Comparison of ENCODE assay signal across 1 cellular context in the genomic region with DNA sequence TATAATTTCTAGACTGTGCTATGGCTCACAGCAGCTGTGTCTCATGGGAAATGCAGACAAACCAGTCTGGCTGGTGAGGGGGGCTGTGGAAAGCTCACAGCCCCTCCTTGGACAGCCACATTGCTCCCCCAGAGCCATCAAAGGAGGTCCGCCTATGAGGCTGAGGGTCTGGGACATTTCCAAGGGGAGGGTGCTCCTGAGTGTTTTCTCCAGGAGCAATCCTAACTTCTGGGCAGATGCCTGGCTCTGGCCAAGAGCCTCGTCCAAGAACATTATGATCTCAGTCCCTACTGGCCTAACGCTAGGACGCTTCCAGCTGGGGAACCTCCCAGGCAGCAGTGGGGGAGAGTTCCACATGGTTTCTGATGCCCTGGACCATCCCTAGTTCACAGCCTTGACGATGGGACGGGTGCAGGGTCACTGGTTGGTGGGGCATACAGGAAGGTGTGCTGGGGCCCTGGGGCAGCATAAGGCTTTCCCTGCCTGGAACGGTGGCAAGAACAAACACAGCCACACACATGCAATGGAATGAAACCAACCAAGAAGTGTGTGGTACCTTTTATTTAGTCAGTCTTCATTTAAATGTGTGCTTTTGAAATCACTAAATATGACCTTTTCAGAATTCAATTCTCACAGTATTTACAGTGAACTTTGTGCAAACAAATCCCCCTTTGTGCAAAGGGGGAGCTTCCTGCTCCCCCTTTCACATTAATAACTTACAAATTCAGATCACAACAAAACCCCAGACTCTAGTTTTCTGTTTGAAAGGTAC.
TF ChIP-seq lines count a peak whose summit lies in the region.

No MANE protein-coding gene starts in this region.

TF ChIP-seq in H1, 55 proteins besides CTCF, POLR2A, EP300 and RAD21:
- TF ChIP-seq KDM1A (IDR thresholded peaks at IDR 0.05; ENCODE audit: borderline replicate concordance, low read length) = no peak
- TF ChIP-seq CHD1 (IDR thresholded peaks at IDR 0.05; ENCODE audit: low read depth, low read length) = no peak
- no peak for TF ChIP-seq PHF8 (conservative IDR thresholded peaks at IDR 0.05; ENCODE audit: low read depth, low read length)
- no peak for TF ChIP-seq JUND (IDR thresholded peaks at IDR 0.05; ENCODE audit: low read length)
- no peak for TF ChIP-seq EGR1 (IDR thresholded peaks at IDR 0.05; ENCODE audit: borderline replicate concordance, low read depth, low read length)
- TF ChIP-seq TAF1 (IDR thresholded peaks at IDR 0.05; ENCODE audit: low read depth, low read length) = no peak
- TF ChIP-seq HDAC6 (IDR thresholded peaks at IDR 0.05; ENCODE audit: low read depth, low read length) = no peak
- TF ChIP-seq CBX5 (IDR thresholded peaks at IDR 0.05; ENCODE audit: low read depth, low read length) = no peak
- no peak for TF ChIP-seq SP4 (IDR thresholded peaks at IDR 0.05; ENCODE audit: low read length)
- TF ChIP-seq ASH2L (IDR thresholded peaks at IDR 0.05; ENCODE audit: low read length) = no peak
- no peak for TF ChIP-seq ATF2 (IDR thresholded peaks at IDR 0.05; ENCODE audit: low read length)
- TF ChIP-seq CHD2 (IDR thresholded peaks at IDR 0.05; ENCODE audit: low read length) = no peak
- no peak for TF ChIP-seq CEBPB (IDR thresholded peaks at IDR 0.05; ENCODE audit: low read depth, low read length)
